25 cellular contexts compared by ENCODE assay signal in genomic region chr11:43933226-43933607, GRCh38. TPM values are rescaled to one million over a fixed set of nuclear protein-coding genes. Genes with fewer than 3 reads are reported as not detected.
A peak's percentile ranks its signal among the peaks of the same experiment; 100 is the strongest.
DNase-seq lines count a peak whose midpoint lies in the region; ATAC-seq, FAIRE-seq and TF ChIP-seq lines count a peak whose summit lies in the region.
"Had no signal": no experiment of that assay in that cellular context is flagged by ENCODE, and none has a peak within 500 bp of the region (broad histone marks: within the 10 kb centered on the region; RNA-seq: fewer than 3 reads in every experiment).

No MANE protein-coding gene starts in this region.

- peaks cover 48% of the 10 kb centered on the region for H3K4me1 Mint-ChIP-seq in nephron

- in situ Hi-C loops in K562 (cut with MboI) = no loop called here

- H3K79me2 ChIP-seq in K562 (ENCODE audit: control insufficient read depth, insufficient read depth, low read length) = no peaks in the 10 kb centered on the region

- WGBS in K562 (ENCODE audit: insufficient coverage, low coverage, missing lambda C conversion rate) = 0% methylated on average over 1 of the region's 1 CpG

- POLR2A ChIA-PET in K562 (lab: Yijun Ruan, JAX) = interaction anchor here (1.1 to 3.9 kb wide), 3 partner anchors 10 to 14 kb away, joined by 4 to 21 read pairs (median 4); partner anchors contain the start of gene C11orf96

- peak overlapping the region in 2 of 3 experiments; percentile 87 to 95 for H3K27ac Mint-ChIP-seq in nephron
- H3K27ac Mint-ChIP-seq: GM23338 had no signal

- no peaks in the 10 kb centered on the region for H3K36me3 ChIP-seq in BLaER1 treated with 17β-estradiol and CSF1 and Interleukin-3, amounts not matched to agents 10 nM and 100 nM
- no peaks in the 10 kb centered on the region for H3K36me3 ChIP-seq in K562 (ENCODE audit: control insufficient read depth, insufficient read depth, low read length)
- H3K36me3 ChIP-seq: BLaER1, MG63, Peyer's patch had no signal

- no peak overlapping the region for H3K9ac ChIP-seq in BLaER1 treated with 17β-estradiol and CSF1 and Interleukin-3, amounts not matched to agents 10 nM and 100 nM
- no peak overlapping the region for H3K9ac ChIP-seq in K562 (ENCODE audit: insufficient read depth in 1 of 2, low read depth in 2 of 2, low read length in 2 of 2)
- H3K9ac ChIP-seq: BLaER1 had no signal

- peaks cover 18% of the 10 kb centered on the region for H3K27me3 Mint-ChIP-seq in nephron (ENCODE audit: low read depth)

- TF ChIP-seq RAD21 in K562 (CRISPR knock-in tag; conservative IDR thresholded peaks at IDR 0.05 in 1 of 2, IDR thresholded peaks at IDR 0.05 in 1 of 2) = no peak

- no peaks in the 10 kb centered on the region for H3K9me3 Mint-ChIP-seq in nephron
- H3K9me3 Mint-ChIP-seq: CD4-positive, alpha-beta memory T cell; GM23338 had no signal

- H3K4me2 ChIP-seq in BLaER1 treated with 17β-estradiol and CSF1 and Interleukin-3, amounts not matched to agents 10 nM and 100 nM = peak overlapping the region in 6 of 11 experiments; percentile 25 to 65 (median 42); a peak in 10 of 22 replicates
- H3K4me2 ChIP-seq in K562 (ENCODE audit: insufficient read depth, low read length) = no peak overlapping the region
- H3K4me2 ChIP-seq: A549, BLaER1, GM23338 had no signal

- H2AFZ ChIP-seq in K562 (ENCODE audit: low read depth, low read length) = no peak overlapping the region
- H2AFZ ChIP-seq: GM23338 had no signal

- CTCF ChIA-PET in K562 (lab: Yijun Ruan, JAX; ENCODE audit: low intra/inter-chr PET ratio) = interaction anchor here (0.6 kb wide), 1 partner anchor 85 kb away, joined by 3 read pairs; no protein-coding TSS in a partner anchor

- DNase-seq in K562 (ENCODE audit: extremely low read depth in 1 of 4, low spot score in 3 of 4) (no peak), skeletal muscle cell (ENCODE audit: low read depth) (no peak), NCI-H526 (lab: John Stamatoyannopoulos, UW) (no peak), SKM-1 (lab: John Stamatoyannopoulos, UW; ENCODE audit: unreplicated experiment) (no peak)
- DNase-seq: Caco-2; CD4-positive, alpha-beta memory T cell; DND-41; MG63; NCI-H1048; NCI-H1417 treated with DMSO at 0.1 percent for 48 hours; NCI-H187; NCI-H2107; NCI-H774; Peyer's patch had no signal

- no peak overlapping the region for H3K4me3 ChIP-seq in BLaER1 treated with 17β-estradiol and CSF1 and Interleukin-3, amounts not matched to agents 10 nM and 100 nM
- no peak overlapping the region for H3K4me3 ChIP-seq in K562
- H3K4me3 ChIP-seq in skeletal muscle cell (ENCODE audit: low read depth, low read length) = peak overlapping the region; percentile 27
- H3K4me3 ChIP-seq: A549, BLaER1, GM23338, MG63, Peyer's patch had no signal

- H3K27ac ChIP-seq in BLaER1 treated with 17β-estradiol and CSF1 and Interleukin-3, amounts not matched to agents 10 nM and 100 nM = no peak overlapping the region
- H3K27ac ChIP-seq in K562 (ENCODE audit: extremely low read depth, low read depth, low read length) = no peak overlapping the region
- H3K27ac ChIP-seq: A549, BLaER1 had no signal

- no peaks in the 10 kb centered on the region for H3K9me3 ChIP-seq in BLaER1 treated with 17β-estradiol and CSF1 and Interleukin-3, amounts not matched to agents 10 nM and 100 nM (replicated peaks in 1 of 11)
- no peaks in the 10 kb centered on the region for H3K9me3 ChIP-seq in K562 (replicated peaks; ENCODE audit: control insufficient read depth, insufficient read depth, low read depth, low read length)
- H3K9me3 ChIP-seq: A549, BLaER1, Caco-2, MG63, Peyer's patch had no signal

- H3K9me1 ChIP-seq in K562 (ENCODE audit: control insufficient read depth, insufficient read depth, low read length) = no peaks in the 10 kb centered on the region

- no TSS peak for BruUV-seq in K562 (replicated peaks; lab: Mats Ljungman, UMichigan)

- no peaks in the 10 kb centered on the region for H3K36me3 Mint-ChIP-seq in nephron (ENCODE audit: low read depth)

- ATAC-seq in K562 (no peak), GM21786 (IDR thresholded peaks at IDR 0.05; ENCODE audit: unreplicated experiment) (no peak), HG03439 (IDR thresholded peaks at IDR 0.05; ENCODE audit: unreplicated experiment) (no peak)
- ATAC-seq: HCT116 had no signal

- TF ChIP-seq CTCF in K562 (IDR thresholded peaks at IDR 0.05 in 2 of 3, conservative IDR thresholded peaks at IDR 0.05 in 1 of 3; ENCODE audit: insufficient read depth in 2 of 3, low read depth in 1 of 3, low read length in 3 of 3) (no peak), nephron (IDR thresholded peaks at IDR 0.05; ENCODE audit: unreplicated experiment in 3 of 3) (no peak)

- H3K4me1 ChIP-seq in BLaER1 treated with 17β-estradiol and CSF1 and Interleukin-3, amounts not matched to agents 10 nM and 100 nM = peaks cover 23 to 80% (median 46%) of the 10 kb centered on the region in 10 experiments
- peaks cover 11 to 13% of the 10 kb centered on the region in 2 experiments; a peak in 4 of 5 replicates for H3K4me1 ChIP-seq in K562 (replicated peaks in 1 of 2; ENCODE audit: control insufficient read depth in 2 of 2, insufficient read depth in 2 of 2, low read length in 2 of 2)
- H3K4me1 ChIP-seq: Caco-2 had no signal

- no peak for FAIRE-seq in K562 (lab: Jason Lieb, UNC)
- FAIRE-seq: A549, GM12891 had no signal

- intact Hi-C loops in K562 (cut with micrococcal nuclease) = no loop called here

- no peak for TF ChIP-seq EP300 in K562 (IDR thresholded peaks at IDR 0.05; ENCODE audit: low read length)

- no peaks in the 10 kb centered on the region for H4K20me1 ChIP-seq in BLaER1 treated with 17β-estradiol and CSF1 and Interleukin-3, amounts not matched to agents 10 nM and 100 nM
- H4K20me1 ChIP-seq in K562 (replicated peaks; ENCODE audit: control insufficient read depth, insufficient read depth, low read length) = no peaks in the 10 kb centered on the region
- H4K20me1 ChIP-seq: BLaER1 had no signal

- H3K27me3 ChIP-seq in BLaER1 treated with 17β-estradiol and CSF1 and Interleukin-3, amounts not matched to agents 10 nM and 100 nM = no peaks in the 10 kb centered on the region
- peaks cover 0 to 8% of the 10 kb centered on the region in 2 experiments; a peak in 1 of 5 replicates for H3K27me3 ChIP-seq in K562 (ENCODE audit: control insufficient read depth in 2 of 2, insufficient read depth in 2 of 2, low read length in 2 of 2)
- H3K27me3 ChIP-seq: BLaER1, MG63, Peyer's patch had no signal

- H3K4me3 Mint-ChIP-seq in nephron = no peak overlapping the region
- H3K4me3 Mint-ChIP-seq: CD4-positive, alpha-beta memory T cell; GM23338 had no signal

- TF ChIP-seq POLR2A in K562 (conservative IDR thresholded peaks at IDR 0.05) = no peak

TF ChIP-seq in K562, 482 proteins besides CTCF, POLR2A, EP300 and RAD21 (continues in another document):
- TF ChIP-seq NCOR1 (IDR thresholded peaks at IDR 0.05) (no peak), RBM25 (IDR thresholded peaks at IDR 0.05; ENCODE audit: low read depth, low read length, severe bottlenecking) (peak; percentile 69), NFE2 (IDR thresholded peaks at IDR 0.05; ENCODE audit: low read depth) (no peak), ZNF436 (CRISPR knock-in tag; IDR thresholded peaks at IDR 0.05) (no peak), ZNF785 (CRISPR knock-in tag; IDR thresholded peaks at IDR 0.05) (no peak), ETV5 (CRISPR knock-in tag; IDR thresholded peaks at IDR 0.05; ENCODE audit: low read depth) (no peak), KLF1 (tag; IDR thresholded peaks at IDR 0.05) (no peak)

RNA-seq across cellular contexts. Expression of gene C11orf96, which starts 9.2 kb away (rescaled TPM):
- total RNA-seq in K562 (2011; cell fraction: chromatin; rRNA removed; ENCODE audit: low replicate concordance) = 0.81 and 2.9 TPM in 2 replicates
- total RNA-seq in K562 (2011; cell fraction: nucleolus; rRNA removed) = 3.4 and 4.8 TPM in 2 replicates
- total RNA-seq in K562 (2011; cell fraction: nucleoplasm; rRNA removed) = 1.3 and 1.9 TPM in 2 replicates
- 6.8 and 9.6 TPM in 2 replicates for total RNA-seq in K562 (2014; rRNA removed)
- total RNA-seq in K562 (2014; rRNA removed; fragmentation: Illumina TruSeq; extraction: Trizol) = 0.26 and 0.40 TPM in 2 replicates
- total RNA-seq in K562 (2015; rRNA removed; fragmentation: Illumina TruSeq; extraction: Trizol) = 0.83 and 0.90 TPM in 2 replicates
- total RNA-seq in K562 (2021) = 7.7 and 8.5 TPM in 2 replicates
- 1.2 and 2.0 TPM in 2 replicates for polyA plus RNA-seq in K562 (2011; rRNA removed)
- polyA plus RNA-seq in K562 (2011; cell fraction: cytosol; rRNA removed) = 1.9 and 9.3 TPM in 2 replicates
- 2.0 and 4.6 TPM in 2 replicates for polyA plus RNA-seq in K562 (2011; cell fraction: nucleus; rRNA removed)
- 5.5 and 6.8 TPM in 2 replicates for polyA plus RNA-seq in K562 (2012)
- polyA plus RNA-seq in K562 (2014; fragmentation: Illumina TruSeq; extraction: Trizol) = 0.16 and 0.73 TPM in 2 replicates
- polyA plus RNA-seq in K562 (2014; fragmentation: Nextera tagmentation; extraction: Ambion mirVana) = under 1 TPM; 0.08 to 0.14 TPM
- 6.6 and 10.8 TPM in 2 replicates for polyA plus RNA-seq in K562 (2014; rRNA removed)
- 0.18 and 0.25 TPM in 2 replicates for polyA minus RNA-seq in K562 (2011; rRNA and poly(A)+ RNA removed)
- 2.0 and 2.1 TPM in 2 replicates for polyA minus RNA-seq in K562 (2011; cell fraction: cytosol; rRNA and poly(A)+ RNA removed)
- 1.3 and 1.6 TPM in 2 replicates for polyA minus RNA-seq in K562 (2011; cell fraction: nucleus; rRNA and poly(A)+ RNA removed)
- total RNA-seq: Caco-2, LHCN-M2, OCI-LY7 had no signal
- polyA plus RNA-seq: CD4-positive, alpha-beta memory T cell had no signal

RNA-seq across cellular contexts. Expression of gene ALKBH3, which starts 52.6 kb away (rescaled TPM):
- total RNA-seq in K562 (2011; cell fraction: chromatin; rRNA removed; ENCODE audit: low replicate concordance) = 12.6 and 15.8 TPM in 2 replicates
- total RNA-seq in K562 (2011; cell fraction: nucleolus; rRNA removed) = 8.7 and 11.2 TPM in 2 replicates
- total RNA-seq in K562 (2011; cell fraction: nucleoplasm; rRNA removed) = 8.6 and 8.9 TPM in 2 replicates
- total RNA-seq in K562 (2014; rRNA removed) = 37.6 and 38.6 TPM in 2 replicates
- 42.5 TPM in 2 replicates for total RNA-seq in K562 (2014; rRNA removed; fragmentation: Illumina TruSeq; extraction: Trizol)
- total RNA-seq in K562 (2015; rRNA removed; fragmentation: Illumina TruSeq; extraction: Trizol) = 42.2 and 42.9 TPM in 2 replicates
- total RNA-seq in K562 (2021) = 33.1 and 37.9 TPM in 2 replicates
- 25.5 and 30.0 TPM in 2 replicates for polyA plus RNA-seq in K562 (2011; rRNA removed)
- polyA plus RNA-seq in K562 (2011; cell fraction: cytosol; rRNA removed) = 14.3 and 22.8 TPM in 2 replicates
- polyA plus RNA-seq in K562 (2011; cell fraction: nucleus; rRNA removed) = 11.1 and 16.7 TPM in 2 replicates
- 25.6 and 42.0 TPM in 2 replicates for polyA plus RNA-seq in K562 (2012)
- polyA plus RNA-seq in K562 (2014; fragmentation: Illumina TruSeq; extraction: Trizol) = 45.1 and 49.9 TPM in 2 replicates
- polyA plus RNA-seq in K562 (2014; fragmentation: Nextera tagmentation; extraction: Ambion mirVana) = 10 to 100 TPM; 16.0 to 25.0 TPM
- polyA plus RNA-seq in K562 (2014; rRNA removed) = 24.3 and 36.5 TPM in 2 replicates
- polyA minus RNA-seq in K562 (2011; rRNA and poly(A)+ RNA removed) = 33.5 and 52.5 TPM in 2 replicates
- polyA minus RNA-seq in K562 (2011; cell fraction: cytosol; rRNA and poly(A)+ RNA removed) = 6.2 and 9.3 TPM in 2 replicates
- polyA minus RNA-seq in K562 (2011; cell fraction: nucleus; rRNA and poly(A)+ RNA removed) = 10.9 and 16.0 TPM in 2 replicates
- total RNA-seq: OCI-LY7 had no signal
